In the genomic region with DNA sequence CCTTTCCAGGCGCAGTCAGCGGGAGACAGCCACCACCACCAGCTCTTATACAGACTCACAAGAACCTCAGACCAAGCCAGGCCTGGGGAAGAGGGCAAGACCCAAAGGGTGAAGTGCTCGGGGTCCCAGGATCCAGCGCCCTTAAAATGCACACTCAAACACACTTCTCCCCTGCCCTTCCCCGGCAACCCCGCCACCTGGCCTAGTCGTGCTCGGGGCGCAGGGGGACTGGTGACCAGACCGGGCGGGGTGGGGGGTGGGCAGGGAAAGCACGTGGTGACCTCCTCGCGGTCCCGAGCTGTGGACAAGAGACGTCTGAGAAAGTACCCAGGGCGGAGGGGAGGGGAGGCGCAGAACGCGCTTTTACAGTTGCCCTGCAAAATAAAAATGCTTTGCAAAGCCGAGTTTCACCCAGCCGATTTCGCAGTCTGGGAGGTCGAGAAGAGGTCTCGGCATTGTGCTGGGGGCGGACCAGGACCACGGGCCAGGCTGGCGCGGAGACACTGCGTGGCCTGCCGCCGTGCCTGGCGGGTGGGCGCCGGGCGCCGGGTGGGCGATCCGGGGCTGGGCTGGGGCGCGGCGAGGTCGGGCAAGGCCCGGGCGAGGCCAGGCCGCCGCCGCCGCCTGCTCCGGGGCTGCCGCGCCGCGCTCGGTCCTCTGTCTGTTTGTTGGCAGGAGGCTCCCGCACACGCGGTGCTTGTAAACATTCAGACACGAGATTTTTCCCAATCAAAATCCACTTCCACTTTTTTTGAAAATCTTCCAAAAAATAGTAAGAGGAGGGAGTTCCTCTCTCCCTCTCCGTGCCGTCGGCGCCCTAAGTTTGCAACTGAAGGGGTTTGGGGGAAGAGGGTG, we compare ENCODE assay signal across 8 cellular contexts. TPM values are rescaled to one million over a fixed set of nuclear protein-coding genes. Genes with fewer than 3 reads are reported as not detected.
DNase-seq lines count a peak whose midpoint lies in the region; ATAC-seq and TF ChIP-seq lines count a peak whose summit lies in the region.

No MANE protein-coding gene starts in this region.

- ATAC-seq in PC-3: peak; percentile 16
- ATAC-seq in HG02870 (IDR thresholded peaks at IDR 0.05; ENCODE audit: unreplicated experiment): no peak

- H3K4me3 ChIP-seq in PC-3 (ENCODE audit: low read length) (peak overlapping the region; percentile 90), mucosa of rectum (ENCODE audit: low read length in 2 of 2) (peak overlapping the region; percentile 72 to 84), PC-9 (no peak overlapping the region)

- H3K4me1 ChIP-seq in PC-3 (ENCODE audit: insufficient read depth, low read length): peaks cover 14% of the 10 kb centered on the region
- peaks cover 14 to 17% of the 10 kb centered on the region in 2 donors for H3K4me1 ChIP-seq in mucosa of rectum (ENCODE audit: control insufficient read depth in 2 of 2, insufficient read depth in 2 of 2, low read length in 2 of 2)
- H3K4me1 ChIP-seq in PC-9 (replicated peaks; ENCODE audit: insufficient read depth): 0 out of 2 replicates have a peak, but pooled peaks cover 12% of the 10 kb centered on the region

- H3K36me3 ChIP-seq in PC-3 (ENCODE audit: low read depth, low read length) (no peaks in the 10 kb centered on the region), mucosa of rectum (ENCODE audit: control insufficient read depth in 2 of 2, insufficient read depth in 2 of 2, low read length in 2 of 2) (no peaks in the 10 kb centered on the region), PC-9 (ENCODE audit: low read depth) (no peaks in the 10 kb centered on the region)

- intact Hi-C loops in PC-3 (cut with micrococcal nuclease) (loop anchor here (5.0 kb wide), 1 partner anchor 1249 kb away; no protein-coding TSS in a partner anchor), PC-9 (cut with micrococcal nuclease; ENCODE audit: unreplicated experiment) (no loop called here)

- peak overlapping the region; percentile 93 for H2AFZ ChIP-seq in PC-3 (ENCODE audit: low read length)
- no peak overlapping the region for H2AFZ ChIP-seq in PC-9

- H3K9me3 ChIP-seq in PC-3 (ENCODE audit: low read length) (no peaks in the 10 kb centered on the region), mucosa of rectum (ENCODE audit: control insufficient read depth in 2 of 2, low read length in 2 of 2) (no peaks in the 10 kb centered on the region), PC-9 (ENCODE audit: insufficient read depth, low read depth) (no peaks in the 10 kb centered on the region)

- H3K27ac ChIP-seq in PC-3 (ENCODE audit: low read length) (no peak overlapping the region), mucosa of rectum (ENCODE audit: low read depth in 2 of 2, low read length in 2 of 2) (peak overlapping the region; percentile 70 to 74), PC-9 (no peak overlapping the region)

- H3F3A ChIP-seq in PC-3 (ENCODE audit: low read length, unreplicated experiment): no peaks in the 10 kb centered on the region
- no peaks in the 10 kb centered on the region for H3F3A ChIP-seq in PC-9 (ENCODE audit: insufficient read depth, low read depth)

- no peaks in the 10 kb centered on the region for H4K20me1 ChIP-seq in PC-3 (ENCODE audit: low read length)
- no peaks in the 10 kb centered on the region for H4K20me1 ChIP-seq in PC-9 (ENCODE audit: insufficient read depth)

- H3K9ac ChIP-seq in PC-3 (ENCODE audit: low read length): peak overlapping the region; percentile 54
- H3K9ac ChIP-seq in mucosa of rectum (ENCODE audit: low read depth in 1 of 2, low read length in 2 of 2): peak overlapping the region; percentile 60 to 71

- POLR2A ChIA-PET in PC-3 (lab: Charles Lee; ENCODE audit: unreplicated experiment) (no interaction called here), PC-9 (lab: Charles Lee; ENCODE audit: unreplicated experiment) (no interaction called here)

- BruUV-seq in PC-3 (replicated peaks; lab: Mats Ljungman, UMichigan) (no TSS peak), PC-9 (replicated peaks; lab: Mats Ljungman, UMichigan) (no TSS peak)

- CTCF ChIA-PET in PC-3 (lab: Charles Lee): interaction anchor here (0.6 kb wide), 2 partner anchors 8 to 21 kb away, joined by 3 to 4 read pairs; no protein-coding TSS in a partner anchor
- CTCF ChIA-PET in PC-9 (lab: Charles Lee): no interaction called here

- peak overlapping the region; percentile 98 for H3K4me2 ChIP-seq in PC-3 (ENCODE audit: low read length)
- no peak overlapping the region for H3K4me2 ChIP-seq in PC-9

- peak; percentile 28 for DNase-seq in stimulated activated CD4-positive, alpha-beta T cell treated with anti-CD3 and anti-CD28 coated beads, Interleukin-15, amount 100 ng/mL, for 24 hours
- DNase-seq in stimulated activated CD4-positive, alpha-beta T cell treated with anti-CD3 and anti-CD28 coated beads, Interleukin-2, amount 100 ng/mL, for 24 hours: no peak
- DNase-seq in PC-3: peak; percentile 67
- DNase-seq in dermis blood vessel endothelial cell: peak; percentile 13
- DNase-seq in SHP77 treated with DMSO at 0.1 percent for 48 hours (lab: John Stamatoyannopoulos, UW): no peak
- no peak for DNase-seq in PC-9

- H3K27me3 ChIP-seq in PC-3 (ENCODE audit: low read length): peaks cover 12% of the 10 kb centered on the region
- no peaks in the 10 kb centered on the region for H3K27me3 ChIP-seq in mucosa of rectum (ENCODE audit: control insufficient read depth in 2 of 2, insufficient read depth in 2 of 2, low read length in 2 of 2)
- peaks cover 82% of the 10 kb centered on the region for H3K27me3 ChIP-seq in PC-9 (ENCODE audit: insufficient read depth, low read depth)

- H3K79me2 ChIP-seq in PC-3 (ENCODE audit: low read length) (peaks cover 44% of the 10 kb centered on the region), PC-9 (ENCODE audit: low read depth) (no peaks in the 10 kb centered on the region)

- TF ChIP-seq CTCF in PC-3 (conservative IDR thresholded peaks at IDR 0.05; ENCODE audit: low read depth, low read length) (no peak), PC-9 (conservative IDR thresholded peaks at IDR 0.05) (no peak)

- no peaks in the 10 kb centered on the region for H3K9me2 ChIP-seq in PC-3 (replicated peaks; ENCODE audit: low read length)
- no peaks in the 10 kb centered on the region for H3K9me2 ChIP-seq in PC-9 (ENCODE audit: insufficient read depth)

RNA-seq across cellular contexts. Expression of a gene that starts 2.0 kb away (rescaled TPM):
- total RNA-seq in PC-3 (2014; rRNA removed) (3.1 and 4.6 TPM in 2 replicates), dermis blood vessel endothelial cell (under 0.01 and 0.23 TPM in 2 replicates), PC-9 (2021) (not detected in 2 replicates)

Comparison
In these comparisons a context has a peak if more than half of its experiments do, and no peak if none do; other contexts are left out.
1. DNase-seq: peak in stimulated activated CD4-positive, alpha-beta T cell treated with anti-CD3 and anti-CD28 coated beads, Interleukin-15, amount 100 ng/mL, for 24 hours (single experiment), PC-3 (single experiment) and dermis blood vessel endothelial cell (single experiment); none in stimulated activated CD4-positive, alpha-beta T cell treated with anti-CD3 and anti-CD28 coated beads, Interleukin-2, amount 100 ng/mL, for 24 hours (0 of 2), SHP77 treated with DMSO at 0.1 percent for 48 hours (single experiment) and PC-9 (0 of 2).
2. H3K27ac ChIP-seq: peak in mucosa of rectum (2 of 2); none in PC-3 (single experiment) and PC-9 (single experiment).